ENCODE assay signal across 8 cellular contexts in genomic region chr7:150405584-150406310, GRCh38. TPM values are rescaled to one million over a fixed set of nuclear protein-coding genes. Genes with fewer than 3 reads are reported as not detected.
DNase-seq lines count a peak whose midpoint lies in the region; FAIRE-seq and TF ChIP-seq lines count a peak whose summit lies in the region.

No MANE protein-coding gene starts in this region.

- POLR2A ChIA-PET in RWPE1 (lab: Yijun Ruan, JAX; ENCODE audit: low non-redundant PET) = no interaction called here

- H3K4me1 ChIP-seq in kidney (ENCODE audit: control insufficient read depth in 1 of 2, insufficient read depth in 1 of 2, low read depth in 1 of 2, low read length in 2 of 2) = peaks cover 31 to 36% of the 10 kb centered on the region in 2 donors

- H3K27ac ChIP-seq in RWPE1 (peak overlapping the region; percentile 74), kidney (ENCODE audit: low read depth in 2 of 2, low read length in 2 of 2) (peak overlapping the region; percentile 91 to 96)

- FAIRE-seq in kidney (lab: Jason Lieb, UNC) = no peak

- peak; percentile 27 for DNase-seq in NCI-H1105 treated with DMSO at 0.1 percent for 48 hours (lab: John Stamatoyannopoulos, UW)
- no peak for DNase-seq in NCI-H1105 (lab: John Stamatoyannopoulos, UW)
- peak; percentile 9 for DNase-seq in RWPE1 (ENCODE audit: low spot score)
- peak in 1 of 2 donors; percentile 50 for DNase-seq in cardiac fibroblast (ENCODE audit: low read depth in 2 of 2)
- DNase-seq in kidney = peak; percentile 83
- peak; percentile 36 for DNase-seq in stimulated activated CD4-positive, alpha-beta T cell treated with anti-CD3 and anti-CD28 coated beads, Interleukin-1b, Interleukin-23, amount 100 ng/mL, for 48 hours
- DNase-seq in kidney glomerular epithelial cell (lab: John Stamatoyannopoulos, UW) = no peak
- no peak for DNase-seq in GDM1 (lab: John Stamatoyannopoulos, UW)

- CTCF ChIA-PET in RWPE1 (lab: Yijun Ruan, JAX) = no interaction called here

- H3K36me3 ChIP-seq in kidney (ENCODE audit: control insufficient read depth in 1 of 2, insufficient read depth in 2 of 2, low read length in 2 of 2) = no peaks in the 10 kb centered on the region

- intact Hi-C loops in kidney (cut with DNase I) = no loop called here

- H3K9me3 ChIP-seq in kidney (ENCODE audit: control insufficient read depth in 1 of 2, low read length in 2 of 2) = no peaks in the 10 kb centered on the region

- H3K4me3 ChIP-seq in cardiac fibroblast (replicated peaks in 1 of 2; ENCODE audit: low read depth in 2 of 2, low read length in 2 of 2) = peak overlapping the region; percentile 63 to 66
- peak overlapping the region; percentile 68 to 79 for H3K4me3 ChIP-seq in kidney (ENCODE audit: low read length in 2 of 2)

- no peak for TF ChIP-seq CTCF in RWPE1 (conservative IDR thresholded peaks at IDR 0.05; ENCODE audit: low read depth)
- no peak for TF ChIP-seq CTCF in cardiac fibroblast (IDR thresholded peaks at IDR 0.05; ENCODE audit: low read depth, low read length)
- no peak for TF ChIP-seq CTCF in kidney (IDR thresholded peaks at IDR 0.05; ENCODE audit: borderline replicate concordance, extremely low read depth, insufficient read depth)

- peak overlapping the region; percentile 70 to 95 for H3K9ac ChIP-seq in kidney (ENCODE audit: low read length in 2 of 2)

RNA-seq across cellular contexts. Expression of gene ZNF775, which starts 26.6 kb away (rescaled TPM):
- total RNA-seq in kidney = 3.7 TPM
- 5.2 TPM for polyA plus RNA-seq in kidney (ENCODE audit: insufficient read depth, low read depth, low replicate concordance)

RNA-seq across cellular contexts. Expression of gene REPIN1, which starts 37.1 kb away (rescaled TPM):
- 95.8 TPM for total RNA-seq in kidney
- polyA plus RNA-seq in kidney (ENCODE audit: insufficient read depth, low read depth, low replicate concordance) = 53.7 TPM

RNA-seq across cellular contexts. Expression of gene GIMAP8, which starts 44.7 kb away (rescaled TPM):
- 24.3 TPM for total RNA-seq in kidney
- polyA plus RNA-seq in kidney (ENCODE audit: insufficient read depth, low read depth, low replicate concordance) = 10.2 TPM

Comparison
In these comparisons a context has a peak if more than half of its experiments do, and no peak if none do; other contexts are left out.
1. DNase-seq: peak in NCI-H1105 treated with DMSO at 0.1 percent for 48 hours (single experiment), RWPE1 (single experiment), kidney (single experiment) and stimulated activated CD4-positive, alpha-beta T cell treated with anti-CD3 and anti-CD28 coated beads, Interleukin-1b, Interleukin-23, amount 100 ng/mL, for 48 hours (single experiment); none in NCI-H1105 (single experiment), kidney glomerular epithelial cell (single experiment) and GDM1 (single experiment).